In the genomic region with DNA sequence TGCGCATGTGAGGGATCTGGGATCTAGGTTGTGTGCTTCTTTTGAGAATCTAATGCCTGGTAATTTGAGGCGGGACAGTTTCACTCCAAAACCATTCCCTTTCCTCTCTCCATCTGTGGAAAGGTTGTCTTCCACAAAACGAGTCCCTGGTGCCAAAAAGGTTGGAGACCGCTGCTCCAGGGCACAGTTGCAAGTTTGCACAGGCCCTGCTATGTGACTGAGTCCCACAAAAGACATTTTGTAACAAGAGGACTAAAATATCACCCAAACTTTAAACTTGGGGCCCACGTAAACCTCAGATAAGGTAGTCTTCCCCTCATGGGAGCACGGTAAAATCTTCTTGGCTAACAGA, we compare ENCODE assay signal across 16 cellular contexts.
"Had no signal": no experiment of that assay in that cellular context is flagged by ENCODE, and none has a peak within 500 bp of the region (broad histone marks: within the 10 kb centered on the region; RNA-seq: fewer than 3 reads in every experiment).

No MANE protein-coding gene starts in this region.

- H3K4me3 Mint-ChIP-seq: activated naive CD8-positive, alpha-beta T cell treated with anti-CD3 and anti-CD28 coated beads, Interleukin-2, amount 50 U/mL, for 24 hours; effector memory CD8-positive, alpha-beta T cell; natural killer cell; stimulated activated naive CD8-positive, alpha-beta T cell treated with anti-CD3 and anti-CD28 coated beads, Interleukin-15, amount 100 ng/mL, for 72 hours had no signal

- H3K27ac ChIP-seq: uterus, WERI-Rb-1 had no signal

- H3K27ac Mint-ChIP-seq: activated naive CD8-positive, alpha-beta T cell treated with anti-CD3 and anti-CD28 coated beads, Interleukin-2, amount 50 U/mL, for 24 hours; effector memory CD8-positive, alpha-beta T cell; natural killer cell; stimulated activated naive CD8-positive, alpha-beta T cell treated with anti-CD3 and anti-CD28 coated beads, Interleukin-15, amount 100 ng/mL, for 72 hours had no signal

- H3K9me3 ChIP-seq: mucosa of descending colon, uterus had no signal

- H3K4me3 ChIP-seq: coronary artery, mucosa of descending colon, uterus had no signal

- H3K9me3 Mint-ChIP-seq: activated naive CD8-positive, alpha-beta T cell treated with anti-CD3 and anti-CD28 coated beads, Interleukin-2, amount 50 U/mL, for 24 hours; effector memory CD8-positive, alpha-beta T cell; natural killer cell; stimulated activated naive CD8-positive, alpha-beta T cell treated with anti-CD3 and anti-CD28 coated beads, Interleukin-15, amount 100 ng/mL, for 72 hours had no signal

- FAIRE-seq: astrocyte had no signal

- H3K27me3 ChIP-seq: uterus had no signal

- H3K27me3 Mint-ChIP-seq: activated naive CD8-positive, alpha-beta T cell treated with anti-CD3 and anti-CD28 coated beads, Interleukin-2, amount 50 U/mL, for 24 hours; effector memory CD8-positive, alpha-beta T cell; stimulated activated naive CD8-positive, alpha-beta T cell treated with anti-CD3 and anti-CD28 coated beads, Interleukin-15, amount 100 ng/mL, for 72 hours had no signal

- ATAC-seq: activated naive CD8-positive, alpha-beta T cell treated with anti-CD3 and anti-CD28 coated beads, Interleukin-2, amount 50 U/mL, for 24 hours; effector memory CD8-positive, alpha-beta T cell; left colon; mucosa of descending colon; natural killer cell; stimulated activated naive CD8-positive, alpha-beta T cell treated with anti-CD3 and anti-CD28 coated beads, Interleukin-15, amount 100 ng/mL, for 72 hours had no signal

- H3K36me3 Mint-ChIP-seq: natural killer cell had no signal

- DNase-seq: activated CD4-positive, alpha-beta T cell treated with anti-CD3 and anti-CD28 coated beads for 4 hours; activated naive CD4-positive, alpha-beta T cell treated with Interleukin-2 at 50 U/mL for 16 hours; activated naive CD8-positive, alpha-beta T cell treated with anti-CD3 and anti-CD28 coated beads, Interleukin-2, amount 50 U/mL, for 24 hours; central memory CD4-positive, alpha-beta T cell; effector memory CD8-positive, alpha-beta T cell; left colon; mucosa of descending colon; natural killer cell; stimulated activated CD4-positive, alpha-beta T cell treated with anti-CD3 and anti-CD28 coated beads, Interleukin-15, amount 100 ng/mL, for 24 hours; stimulated activated CD4-positive, alpha-beta T cell treated with anti-CD3 and anti-CD28 coated beads, Interleukin-4, amount 100 ng/mL, for 4 hours; stimulated activated naive CD8-positive, alpha-beta T cell treated with anti-CD3 and anti-CD28 coated beads, Interleukin-15, amount 100 ng/mL, for 72 hours; T1000; uterus; WERI-Rb-1 had no signal

- H3K36me3 ChIP-seq: uterus, WERI-Rb-1 had no signal
